ENCODE assay signal across 2 cellular contexts in genomic region chr5:150895431-150896428, GRCh38.
TF ChIP-seq lines count a peak whose summit lies in the region.

No MANE protein-coding gene starts in this region.

TF ChIP-seq in IMR-90, 13 proteins besides CTCF, POLR2A, EP300 and RAD21:
- TF ChIP-seq SMC3 (IDR thresholded peaks at IDR 0.05; ENCODE audit: low read depth, low read length) (no peak), CEBPB (IDR thresholded peaks at IDR 0.05; ENCODE audit: low read depth, low read length) (no peak), USF2 (IDR thresholded peaks at IDR 0.05; ENCODE audit: low read depth, low read length) (no peak), MXI1 (IDR thresholded peaks at IDR 0.05; ENCODE audit: borderline replicate concordance, low read depth, low read length) (no peak), RFX5 (IDR thresholded peaks at IDR 0.05; ENCODE audit: low read depth, low read length) (no peak), FOS (IDR thresholded peaks at IDR 0.05; ENCODE audit: low read depth, low read length) (no peak), NFE2L2 (IDR thresholded peaks at IDR 0.05; ENCODE audit: low read depth, low read length) (no peak), BHLHE40 (IDR thresholded peaks at IDR 0.05; ENCODE audit: low read depth, low read length) (no peak), RCOR1 (IDR thresholded peaks at IDR 0.05; ENCODE audit: insufficient replicate concordance, low read length) (no peak), CHD1 (IDR thresholded peaks at IDR 0.05; ENCODE audit: low read depth, low read length) (no peak), MAFK (IDR thresholded peaks at IDR 0.05; ENCODE audit: low read depth, low read length) (no peak), MAZ (IDR thresholded peaks at IDR 0.05; ENCODE audit: borderline replicate concordance, low read depth, low read length) (no peak)
- TF ChIP-seq, protein P1, sequence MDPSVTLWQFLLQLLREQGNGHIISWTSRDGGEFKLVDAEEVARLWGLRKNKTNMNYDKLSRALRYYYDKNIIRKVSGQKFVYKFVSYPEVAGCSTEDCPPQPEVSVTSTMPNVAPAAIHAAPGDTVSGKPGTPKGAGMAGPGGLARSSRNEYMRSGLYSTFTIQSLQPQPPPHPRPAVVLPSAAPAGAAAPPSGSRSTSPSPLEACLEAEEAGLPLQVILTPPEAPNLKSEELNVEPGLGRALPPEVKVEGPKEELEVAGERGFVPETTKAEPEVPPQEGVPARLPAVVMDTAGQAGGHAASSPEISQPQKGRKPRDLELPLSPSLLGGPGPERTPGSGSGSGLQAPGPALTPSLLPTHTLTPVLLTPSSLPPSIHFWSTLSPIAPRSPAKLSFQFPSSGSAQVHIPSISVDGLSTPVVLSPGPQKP (IDR thresholded peaks at IDR 0.05; ENCODE audit: borderline replicate concordance, low read depth, low read length) = no peak

TF ChIP-seq in H1, 55 proteins besides CTCF, POLR2A, EP300 and RAD21:
- TF ChIP-seq ZNF274 (IDR thresholded peaks at IDR 0.05; ENCODE audit: borderline replicate concordance, extremely low read depth, low read length) = peak; percentile 93
- TF ChIP-seq BRCA1 (IDR thresholded peaks at IDR 0.05; ENCODE audit: low read depth, low read length) = no peak
